2 cellular contexts compared by ENCODE assay signal in genomic region chr19:7732045-7732444, GRCh38.
TF ChIP-seq lines count a peak whose summit lies in the region.

Gene CLEC4G (minus strand): TSS chr19:7732110. CDS start chr19:7732102, 8 bp downstream.

TF ChIP-seq in liver, 16 proteins besides CTCF, POLR2A, EP300 and RAD21 (continued from another document):
- TF ChIP-seq YY1 (IDR thresholded peaks at IDR 0.05) (no peak), ZBTB33 (IDR thresholded peaks at IDR 0.05) (no peak), FOXA2 (IDR thresholded peaks at IDR 0.05) (no peak), REST (IDR thresholded peaks at IDR 0.05) (no peak), GABPA (IDR thresholded peaks at IDR 0.05 in 1 of 2, conservative IDR thresholded peaks at IDR 0.05 in 1 of 2) (no peak), FOXA1 (IDR thresholded peaks at IDR 0.05) (no peak), JUND (IDR thresholded peaks at IDR 0.05) (no peak), ATF3 (IDR thresholded peaks at IDR 0.05) (no peak), TAF1 (conservative IDR thresholded peaks at IDR 0.05) (no peak), RXRA (IDR thresholded peaks at IDR 0.05) (no peak), SP1 (IDR thresholded peaks at IDR 0.05) (no peak), HNF4A (conservative IDR thresholded peaks at IDR 0.05) (no peak)
TF ChIP-seq in liver: peak in this region for 0.

TF ChIP-seq in HepG2, 621 proteins besides CTCF, POLR2A, EP300 and RAD21 (continued from another document):
- TF ChIP-seq ZNF281 (CRISPR knock-in tag; IDR thresholded peaks at IDR 0.05; ENCODE audit: borderline replicate concordance) (no peak), ONECUT2 (CRISPR knock-in tag; IDR thresholded peaks at IDR 0.05) (no peak), ATF3 (CRISPR knock-in tag; IDR thresholded peaks at IDR 0.05) (no peak), BRF2 (CRISPR knock-in tag; IDR thresholded peaks at IDR 0.05) (no peak), SP5 (CRISPR knock-in tag; IDR thresholded peaks at IDR 0.05; ENCODE audit: borderline replicate concordance, low read depth) (no peak), ZNF546 (CRISPR knock-in tag; conservative IDR thresholded peaks at IDR 0.05) (no peak), ZNF446 (CRISPR knock-in tag; IDR thresholded peaks at IDR 0.05) (no peak), GFI1 (CRISPR knock-in tag; IDR thresholded peaks at IDR 0.05; ENCODE audit: borderline replicate concordance) (no peak)
